8 cellular contexts compared by ENCODE assay signal in genomic region chr5:110726249-110727024, GRCh38. TPM values are rescaled to one million over a fixed set of nuclear protein-coding genes. Genes with fewer than 3 reads are reported as not detected.
DNase-seq lines count a peak whose midpoint lies in the region; ATAC-seq and TF ChIP-seq lines count a peak whose summit lies in the region.

TMEM232 (minus strand) TSS chr5:110726671; CDS start chr5:110667352, 59,319 bp downstream.

- H3K27ac Mint-ChIP-seq in activated naive CD4-positive, alpha-beta T cell treated with anti-CD3 and anti-CD28 coated beads, Interleukin-2, amount 50 U/mL, for 72 hours: peak within 1 kb of the TSS in 1 of 2 donors; percentile 48

- ATAC-seq in GM21360 (IDR thresholded peaks at IDR 0.05; ENCODE audit: unreplicated experiment): peak; percentile 100
- peak; percentile 100 for ATAC-seq in activated naive CD4-positive, alpha-beta T cell treated with anti-CD3 and anti-CD28 coated beads, Interleukin-2, amount 50 U/mL, for 72 hours

- H3K9ac ChIP-seq in HUES6 (ENCODE audit: low read length) (no peak within 1 kb of the TSS), subcutaneous abdominal adipose tissue (ENCODE audit: low read length in 5 of 5) (peak within 1 kb of the TSS in 4 of 5 donors; percentile 4 to 52 (median 28))

- H3K4me3 ChIP-seq in BE2C (ENCODE audit: low read depth, low read length): peak within 1 kb of the TSS; percentile 84
- H3K4me3 ChIP-seq in HUES6 (ENCODE audit: low read depth, low read length): peak within 1 kb of the TSS; percentile 64
- peak within 1 kb of the TSS; percentile 57 to 82 (median 70) for H3K4me3 ChIP-seq in subcutaneous abdominal adipose tissue (ENCODE audit: low read depth in 1 of 5, low read length in 5 of 5)

- no peaks in the 10 kb centered on the region for H3K9me3 ChIP-seq in BE2C
- peaks cover 2% of the 10 kb centered on the region; the same call in 1 of the 2 replicates for H3K9me3 ChIP-seq in HUES6 (ENCODE audit: control insufficient read depth, insufficient read depth, low read depth, low read length)
- H3K9me3 ChIP-seq in subcutaneous abdominal adipose tissue (ENCODE audit: control insufficient read depth in 5 of 5, low read length in 5 of 5): no peaks in the 10 kb centered on the region

- no peak for TF ChIP-seq CTCF in BE2C (IDR thresholded peaks at IDR 0.05; ENCODE audit: low read depth, low read length)

- no peaks in the 10 kb centered on the region for H3K4me1 ChIP-seq in BE2C
- H3K4me1 ChIP-seq in HUES6 (ENCODE audit: control insufficient read depth, insufficient read depth, low read length): no peaks in the 10 kb centered on the region
- peaks cover 0 to 8% (median 3%) of the 10 kb centered on the region in 5 donors for H3K4me1 ChIP-seq in subcutaneous abdominal adipose tissue (ENCODE audit: control insufficient read depth in 5 of 5, insufficient read depth in 5 of 5, low read length in 5 of 5)

- H3K27me3 ChIP-seq in BE2C: no peaks in the 10 kb centered on the region; the same call in 1 of the 2 replicates
- H3K27me3 ChIP-seq in HUES6 (ENCODE audit: control insufficient read depth, insufficient read depth, low read length): no peaks in the 10 kb centered on the region
- no peaks in the 10 kb centered on the region for H3K27me3 ChIP-seq in subcutaneous abdominal adipose tissue (ENCODE audit: control insufficient read depth in 5 of 5, insufficient read depth in 4 of 5, low read length in 5 of 5)

- H3K36me3 ChIP-seq in BE2C: no peaks in the 10 kb centered on the region
- no peaks in the 10 kb centered on the region for H3K36me3 ChIP-seq in HUES6 (ENCODE audit: control insufficient read depth, insufficient read depth, low read length)
- no peaks in the 10 kb centered on the region for H3K36me3 ChIP-seq in subcutaneous abdominal adipose tissue (ENCODE audit: control insufficient read depth in 5 of 5, insufficient read depth in 5 of 5, low read length in 5 of 5)

- H3K36me3 Mint-ChIP-seq in activated naive CD4-positive, alpha-beta T cell treated with anti-CD3 and anti-CD28 coated beads, Interleukin-2, amount 50 U/mL, for 72 hours: no peaks in the 10 kb centered on the region

- H3K9me3 Mint-ChIP-seq in activated naive CD4-positive, alpha-beta T cell treated with anti-CD3 and anti-CD28 coated beads, Interleukin-2, amount 50 U/mL, for 72 hours: no peaks in the 10 kb centered on the region

- peak; percentile 86 for DNase-seq in BE2C
- peak; percentile 96 to 98 for DNase-seq in SHP77 (lab: John Stamatoyannopoulos, UW)
- DNase-seq in activated naive CD4-positive, alpha-beta T cell treated with anti-CD3 and anti-CD28 coated beads, Interleukin-2, amount 50 U/mL, for 72 hours (ENCODE audit: low spot score in 2 of 2): peak; percentile 57 to 71
- DNase-seq in glomerular visceral epithelial cell (ENCODE audit: extremely low spot score): peak; percentile 61
- DNase-seq in nucleus accumbens (lab: John Stamatoyannopoulos, UW): peak in 53 of 56 donors; percentile 8 to 91 (median 57)

- H3K27ac ChIP-seq in HUES6 (ENCODE audit: low read depth, low read length): no peak within 1 kb of the TSS
- no peak within 1 kb of the TSS for H3K27ac ChIP-seq in subcutaneous abdominal adipose tissue (ENCODE audit: low read depth, low read length)

RNA-seq across cellular contexts. Expression of gene TMEM232, which starts in this region (rescaled TPM):
- 1.1 TPM for polyA plus RNA-seq in BE2C (2012; ENCODE audit: insufficient read depth, insufficient read length, low read depth)
- total RNA-seq in activated naive CD4-positive, alpha-beta T cell treated with anti-CD3 and anti-CD28 coated beads, Interleukin-2, amount 50 U/mL, for 72 hours: under 1 TPM; 0.25 to 0.93 TPM

Comparison
In these comparisons a context has a peak if more than half of its experiments do, and no peak if none do; other contexts are left out.
1. Peak in DNase-seq and ATAC-seq in activated naive CD4-positive, alpha-beta T cell treated with anti-CD3 and anti-CD28 coated beads, Interleukin-2, amount 50 U/mL, for 72 hours; RNA of the gene not detected or under 1 TPM.